14 cellular contexts compared by ENCODE assay signal in the genomic region with DNA sequence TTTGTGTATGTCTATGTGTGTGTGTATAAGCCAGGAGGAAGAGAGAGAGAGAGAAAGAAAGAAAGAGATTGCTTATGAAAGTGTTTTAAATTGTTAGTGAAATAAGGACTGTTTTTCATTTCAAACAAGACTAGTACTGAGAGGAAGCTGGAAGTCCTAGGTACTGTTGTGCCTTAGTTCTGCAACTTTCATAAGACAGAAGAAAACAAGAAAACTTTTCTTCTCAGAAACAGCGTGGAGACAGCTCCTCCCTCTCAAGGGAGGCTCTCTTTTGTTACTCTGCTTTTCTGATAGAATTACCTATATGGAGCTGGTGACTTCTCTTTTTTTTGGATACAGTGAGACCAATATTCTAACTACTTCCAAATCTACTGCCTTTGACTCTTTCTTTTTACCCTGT.
DNase-seq lines count a peak whose midpoint lies in the region; ATAC-seq and TF ChIP-seq lines count a peak whose summit lies in the region.
"Had no signal": no experiment of that assay in that cellular context is flagged by ENCODE, and none has a peak within 500 bp of the region (broad histone marks: within the 10 kb centered on the region; RNA-seq: fewer than 3 reads in every experiment).

No MANE protein-coding gene starts in this region.

- H3K27me3 ChIP-seq in SJCRH30 = no peaks in the 10 kb centered on the region
- H3K27me3 ChIP-seq in lower lobe of right lung (ENCODE audit: low read depth) = no peaks in the 10 kb centered on the region
- H3K27me3 ChIP-seq: BLaER1 treated with 17β-estradiol and CSF1 and Interleukin-3, amounts not matched to agents 10 nM and 100 nM; uterus had no signal

- H3K27ac Mint-ChIP-seq in endothelial cell (ENCODE audit: unreplicated experiment) (no peak overlapping the region), progenitor cell of endocrine pancreas (no peak overlapping the region)
- H3K27ac Mint-ChIP-seq: activated CD4-positive, alpha-beta memory T cell treated with anti-CD3 and anti-CD28 coated beads, Interleukin-2, amount 10 ng/mL, durations not matched to agents 7 days and 5 days; activated naive CD8-positive, alpha-beta T cell had no signal

- H3K9me3 Mint-ChIP-seq in endothelial cell (ENCODE audit: unreplicated experiment) = no peaks in the 10 kb centered on the region
- no peaks in the 10 kb centered on the region for H3K9me3 Mint-ChIP-seq in progenitor cell of endocrine pancreas (ENCODE audit: low read depth)
- H3K9me3 Mint-ChIP-seq: activated CD4-positive, alpha-beta memory T cell treated with anti-CD3 and anti-CD28 coated beads, Interleukin-2, amount 10 ng/mL, durations not matched to agents 7 days and 5 days had no signal

- H3K4me3 Mint-ChIP-seq in endothelial cell (ENCODE audit: unreplicated experiment) (no peak overlapping the region), progenitor cell of endocrine pancreas (ENCODE audit: low read depth) (no peak overlapping the region)
- H3K4me3 Mint-ChIP-seq: activated CD4-positive, alpha-beta memory T cell treated with anti-CD3 and anti-CD28 coated beads, Interleukin-2, amount 10 ng/mL, durations not matched to agents 7 days and 5 days; activated naive CD8-positive, alpha-beta T cell had no signal

- TF ChIP-seq CTCF in endothelial cell (IDR thresholded peaks at IDR 0.05; ENCODE audit: unreplicated experiment) = no peak
- TF ChIP-seq CTCF in lower lobe of right lung (IDR thresholded peaks at IDR 0.05) = no peak
- TF ChIP-seq CTCF in progenitor cell of endocrine pancreas (IDR thresholded peaks at IDR 0.05; ENCODE audit: unreplicated experiment) = no peak

- H3K4me3 ChIP-seq in SJCRH30 (no peak overlapping the region), lower lobe of right lung (no peak overlapping the region)
- H3K4me3 ChIP-seq: BLaER1 treated with 17β-estradiol and CSF1 and Interleukin-3, amounts not matched to agents 10 nM and 100 nM; coronary artery; uterus had no signal

- H3K27me3 Mint-ChIP-seq in endothelial cell (ENCODE audit: unreplicated experiment) = peaks cover 3% of the 10 kb centered on the region
- no peaks in the 10 kb centered on the region for H3K27me3 Mint-ChIP-seq in progenitor cell of endocrine pancreas

- no peaks in the 10 kb centered on the region; the same call in 1 of the 2 replicates for H3K9me3 ChIP-seq in SJCRH30 (replicated peaks)
- H3K9me3 ChIP-seq in lower lobe of right lung = no peaks in the 10 kb centered on the region
- H3K9me3 ChIP-seq: uterus had no signal

- H3K36me3 Mint-ChIP-seq in endothelial cell (ENCODE audit: low read depth, unreplicated experiment) (no peaks in the 10 kb centered on the region), progenitor cell of endocrine pancreas (ENCODE audit: insufficient read depth) (no peaks in the 10 kb centered on the region)
- H3K36me3 Mint-ChIP-seq: activated naive CD8-positive, alpha-beta T cell had no signal

- ATAC-seq in GM18867 (IDR thresholded peaks at IDR 0.05; ENCODE audit: unreplicated experiment) (peak; percentile 60), GM21528 (IDR thresholded peaks at IDR 0.05; ENCODE audit: low FRiP score, unreplicated experiment) (peak; percentile 51), HG03066 (IDR thresholded peaks at IDR 0.05; ENCODE audit: low read depth, unreplicated experiment) (peak; percentile 77), lower lobe of right lung (no peak)

- H3K4me1 Mint-ChIP-seq in endothelial cell (ENCODE audit: unreplicated experiment) (peaks cover 3% of the 10 kb centered on the region), progenitor cell of endocrine pancreas (ENCODE audit: low read depth) (no peaks in the 10 kb centered on the region)
- H3K4me1 Mint-ChIP-seq: activated CD4-positive, alpha-beta memory T cell treated with anti-CD3 and anti-CD28 coated beads, Interleukin-2, amount 10 ng/mL, durations not matched to agents 7 days and 5 days had no signal

- peaks cover 20% of the 10 kb centered on the region for H3K4me1 ChIP-seq in SJCRH30
- H3K4me1 ChIP-seq in lower lobe of right lung = no peaks in the 10 kb centered on the region
- H3K4me1 ChIP-seq: uterus had no signal

- H3K27ac ChIP-seq in SJCRH30 = peak overlapping the region; percentile 35
- no peak overlapping the region for H3K27ac ChIP-seq in lower lobe of right lung
- H3K27ac ChIP-seq: BLaER1 treated with 17β-estradiol and CSF1 and Interleukin-3, amounts not matched to agents 10 nM and 100 nM; coronary artery; uterus had no signal

- intact Hi-C loops in lower lobe of right lung (cut with DNase I) = no loop called here

- H3K36me3 ChIP-seq in SJCRH30 (no peaks in the 10 kb centered on the region), lower lobe of right lung (no peaks in the 10 kb centered on the region)
- H3K36me3 ChIP-seq: BLaER1 treated with 17β-estradiol and CSF1 and Interleukin-3, amounts not matched to agents 10 nM and 100 nM; uterus had no signal

- DNase-seq in SJCRH30 (no peak), mucosa of gallbladder (ENCODE audit: low spot score) (no peak), endothelial cell (ENCODE audit: low spot score) (no peak), lower lobe of right lung (no peak), progenitor cell of endocrine pancreas (ENCODE audit: low spot score, unreplicated experiment) (no peak)
- DNase-seq: activated CD4-positive, alpha-beta memory T cell treated with anti-CD3 and anti-CD28 coated beads, Interleukin-2, amount 10 ng/mL, durations not matched to agents 7 days and 5 days; islet precursor cell; uterus had no signal

Comparison
In these comparisons a context has a peak if more than half of its experiments do, and no peak if none do; other contexts are left out.
1. ATAC-seq: peak in GM18867 (single experiment), GM21528 (single experiment) and HG03066 (single experiment); none in lower lobe of right lung (0 of 2).